Comparison of ENCODE assay signal across 8 cellular contexts in genomic region chr2:45653125-45653524, GRCh38. TPM values are rescaled to one million over a fixed set of nuclear protein-coding genes. Genes with fewer than 3 reads are reported as not detected.
DNase-seq lines count a peak whose midpoint lies in the region; ATAC-seq and TF ChIP-seq lines count a peak whose summit lies in the region.

No MANE protein-coding gene starts in this region.

- H3K27me3 ChIP-seq in MG63, result no peaks in the 10 kb centered on the region
- peaks cover 59% of the 10 kb centered on the region for H3K27me3 ChIP-seq in ectodermal cell (ENCODE audit: control insufficient read depth, insufficient read depth, low read length, poor library complexity, severe bottlenecking)
- no peaks in the 10 kb centered on the region for H3K27me3 ChIP-seq in osteoblast (ENCODE audit: insufficient read depth, low read length)

- ATAC-seq in GM21515 (IDR thresholded peaks at IDR 0.05; ENCODE audit: unreplicated experiment), result no peak
- ATAC-seq in HG02884 (IDR thresholded peaks at IDR 0.05; ENCODE audit: unreplicated experiment), result no peak

- peaks cover 2 to 10% (median 3%) of the 10 kb centered on the region in 3 donors for H3K27me3 Mint-ChIP-seq in CD14-positive monocyte (ENCODE audit: low read depth in 3 of 3)

- H3K9me3 ChIP-seq in MG63, result no peaks in the 10 kb centered on the region
- H3K9me3 ChIP-seq in ectodermal cell (ENCODE audit: control insufficient read depth, low read length), result no peaks in the 10 kb centered on the region
- no peaks in the 10 kb centered on the region for H3K9me3 ChIP-seq in osteoblast (ENCODE audit: low read depth, low read length)

- H3K4me3 Mint-ChIP-seq in CD14-positive monocyte, result peak overlapping the region; percentile 95 to 99

- H3K36me3 Mint-ChIP-seq in CD14-positive monocyte, result peaks cover 6 to 7% of the 10 kb centered on the region in 2 donors

- 90 to 99% methylated on average over 1 to 2 of the region's 2 CpGs for WGBS in ectodermal cell, 2 experiments

- TF ChIP-seq CTCF in CD14-positive monocyte (IDR thresholded peaks at IDR 0.05) (no peak), osteoblast (IDR thresholded peaks at IDR 0.05; ENCODE audit: extremely low read depth, low read depth, low read length) (no peak)

- H3K79me2 ChIP-seq in osteoblast (ENCODE audit: insufficient read depth, low read length), result peaks cover 35% of the 10 kb centered on the region

- no peak for DNase-seq in CD14-positive monocyte (ENCODE audit: low spot score)
- DNase-seq in MG63, result no peak
- DNase-seq in osteoblast (ENCODE audit: insufficient read length, low spot score, missing footprints), result no peak
- DNase-seq in MV-4-11 (lab: John Stamatoyannopoulos, UW), result no peak
- no peak for DNase-seq in dedifferentiated amniotic fluid mesenchymal stem cell (ENCODE audit: extremely low spot score)

- intact Hi-C loops in CD14-positive monocyte (cut with micrococcal nuclease), result loop anchor here in 1 of 2 donors (5.0 kb wide), 2 partner anchors 74 to 239 kb away; no protein-coding TSS in a partner anchor

- H4K20me1 ChIP-seq in osteoblast (ENCODE audit: insufficient read depth, low read length), result peaks cover 28% of the 10 kb centered on the region

- H3K36me3 ChIP-seq in MG63, result peaks cover 1% of the 10 kb centered on the region
- H3K36me3 ChIP-seq in ectodermal cell (ENCODE audit: control insufficient read depth, insufficient read depth, low read length), result no peaks in the 10 kb centered on the region
- H3K36me3 ChIP-seq in osteoblast (ENCODE audit: insufficient read depth, low read length), result no peaks in the 10 kb centered on the region

- peaks cover 16% of the 10 kb centered on the region for H3K4me1 ChIP-seq in ectodermal cell (ENCODE audit: control insufficient read depth, insufficient read depth, low read length)
- peaks cover 14% of the 10 kb centered on the region for H3K4me1 ChIP-seq in osteoblast (ENCODE audit: insufficient read depth, low read length)

- peak overlapping the region; percentile 90 for H3K4me2 ChIP-seq in osteoblast (ENCODE audit: insufficient read depth, low read length)

- H3K27ac ChIP-seq in ectodermal cell (ENCODE audit: insufficient read depth, low read depth, low read length, poor library complexity, severe bottlenecking) (no peak overlapping the region), osteoblast (ENCODE audit: low read depth, low read length) (no peak overlapping the region)

- H3K4me3 ChIP-seq in MG63, result peak overlapping the region; percentile 79
- H3K4me3 ChIP-seq in ectodermal cell (ENCODE audit: insufficient read depth, low read depth, low read length), result peak overlapping the region; percentile 58
- H3K4me3 ChIP-seq in osteoblast (ENCODE audit: insufficient read depth, low read length), result peak overlapping the region; percentile 88

- H3K9me3 Mint-ChIP-seq in CD14-positive monocyte, result peaks cover 0 to 2% (median 0%) of the 10 kb centered on the region in 7 donors

- H3K4me1 Mint-ChIP-seq in CD14-positive monocyte, result peaks cover 37% of the 10 kb centered on the region

- no peak overlapping the region for H3K27ac Mint-ChIP-seq in CD14-positive monocyte

- no peak overlapping the region for H2AFZ ChIP-seq in osteoblast (ENCODE audit: low read length)

RNA-seq across cellular contexts. Expression of gene PRKCE, which starts 1.6 kb away (rescaled TPM):
- polyA plus RNA-seq in CD14-positive monocyte, result 1 to 10 TPM; 1.3 to 2.3 TPM
- total RNA-seq in MG63 (2014; rRNA removed; shearing (Covaris generic); ENCODE audit: low replicate concordance), result 7.9 and 16.9 TPM in 2 replicates
- 3.2 TPM for polyA plus RNA-seq in ectodermal cell (2013, experiment 1 of 4)
- polyA plus RNA-seq in ectodermal cell (2013, experiment 2 of 4), result 2.5 TPM
- polyA plus RNA-seq in ectodermal cell (2013, experiment 3 of 4), result 2.6 TPM
- 2.7 TPM for polyA plus RNA-seq in ectodermal cell (2013, experiment 4 of 4)
- total RNA-seq in osteoblast, result 13.6 and 22.1 TPM in 2 replicates

RNA-seq across cellular contexts. Expression of gene SRBD1, which starts 42.1 kb away (rescaled TPM):
- 1 to 10 TPM; 7.0 to 9.2 TPM for polyA plus RNA-seq in CD14-positive monocyte
- total RNA-seq in MG63 (2014; rRNA removed; shearing (Covaris generic); ENCODE audit: low replicate concordance), result 5.8 and 30.5 TPM in 2 replicates
- polyA plus RNA-seq in ectodermal cell (2013, experiment 1 of 4), result 20.8 TPM
- polyA plus RNA-seq in ectodermal cell (2013, experiment 2 of 4), result 23.8 TPM
- 16.4 TPM for polyA plus RNA-seq in ectodermal cell (2013, experiment 3 of 4)
- polyA plus RNA-seq in ectodermal cell (2013, experiment 4 of 4), result 17.4 TPM
- 17.4 and 22.1 TPM in 2 replicates for total RNA-seq in osteoblast
